Comparison of ENCODE assay signal across 1 cellular context in the genomic region with DNA sequence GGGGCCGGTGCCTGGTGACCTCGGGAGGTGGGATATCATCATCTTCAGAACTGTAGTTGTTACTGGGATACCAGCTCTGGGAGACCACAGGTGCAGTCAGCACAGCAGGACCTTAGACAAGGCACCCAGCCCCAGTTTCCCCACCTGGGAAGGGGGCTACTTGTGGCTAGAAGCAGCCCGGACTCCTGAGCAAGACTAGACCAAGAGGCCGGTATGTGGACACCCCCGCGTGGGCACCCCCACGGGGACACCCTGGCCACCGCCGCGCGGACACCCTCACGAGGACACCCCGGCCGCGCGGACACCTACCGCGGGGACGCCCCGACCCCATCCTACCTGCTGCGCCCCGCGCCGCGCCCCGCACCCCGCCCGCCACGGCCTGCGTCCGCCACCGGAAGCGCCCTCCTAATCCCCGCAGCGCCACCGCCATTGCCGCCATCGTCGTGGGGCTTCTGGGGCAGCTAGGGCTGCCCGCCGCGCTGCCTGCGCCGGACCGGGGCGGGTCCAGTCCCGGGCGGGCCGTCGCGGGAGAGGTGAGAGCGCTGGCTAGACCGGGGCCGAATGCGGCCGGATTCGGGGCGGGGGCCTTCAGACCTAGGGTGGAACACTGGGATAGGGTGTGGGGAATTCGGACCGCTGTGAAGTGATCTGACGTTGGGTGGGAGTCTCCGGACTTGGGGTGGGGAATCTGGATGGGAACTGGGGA.
TF ChIP-seq lines count a peak whose summit lies in the region.

A gene (plus strand): TSS at position 408 of the 706 bp plus-strand sequence. CDS start 20,755 bp downstream, outside the sequence.
A gene (minus strand): TSS at position 454 of the 706 bp plus-strand sequence. CDS start 15 bp downstream, at position 439.

TF ChIP-seq in GM12878, 131 proteins besides CTCF, POLR2A, EP300 and RAD21 (continued from another document and continues in another):
- TF ChIP-seq, protein P1, sequence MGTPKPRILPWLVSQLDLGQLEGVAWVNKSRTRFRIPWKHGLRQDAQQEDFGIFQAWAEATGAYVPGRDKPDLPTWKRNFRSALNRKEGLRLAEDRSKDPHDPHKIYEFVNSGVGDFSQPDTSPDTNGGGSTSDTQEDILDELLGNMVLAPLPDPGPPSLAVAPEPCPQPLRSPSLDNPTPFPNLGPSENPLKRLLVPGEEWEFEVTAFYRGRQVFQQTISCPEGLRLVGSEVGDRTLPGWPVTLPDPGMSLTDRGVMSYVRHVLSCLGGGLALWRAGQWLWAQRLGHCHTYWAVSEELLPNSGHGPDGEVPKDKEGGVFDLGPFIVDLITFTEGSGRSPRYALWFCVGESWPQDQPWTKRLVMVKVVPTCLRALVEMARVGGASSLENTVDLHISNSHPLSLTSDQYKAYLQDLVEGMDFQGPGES (IDR thresholded peaks at IDR 0.05), result no peak
- TF ChIP-seq, protein P2, sequence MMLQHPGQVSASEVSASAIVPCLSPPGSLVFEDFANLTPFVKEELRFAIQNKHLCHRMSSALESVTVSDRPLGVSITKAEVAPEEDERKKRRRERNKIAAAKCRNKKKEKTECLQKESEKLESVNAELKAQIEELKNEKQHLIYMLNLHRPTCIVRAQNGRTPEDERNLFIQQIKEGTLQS (IDR thresholded peaks at IDR 0.05; ENCODE audit: borderline replicate concordance, extremely low read depth, low read depth, low read length), result no peak
- TF ChIP-seq ZBED1 (IDR thresholded peaks at IDR 0.05; ENCODE audit: borderline replicate concordance) (no peak), ZNF217 (IDR thresholded peaks at IDR 0.05) (no peak), BHLHE40 (IDR thresholded peaks at IDR 0.05; ENCODE audit: borderline replicate concordance in 1 of 2, low read depth in 2 of 2, low read length in 1 of 2) (no peak; a peak in 1 of 4 replicates), CHD4 (IDR thresholded peaks at IDR 0.05) (no peak), SMAD1 (IDR thresholded peaks at IDR 0.05; ENCODE audit: low read depth, partially characterized antibody) (no peak), IRF4 (IDR thresholded peaks at IDR 0.05; ENCODE audit: low read depth, low read length) (no peak), HDAC6 (IDR thresholded peaks at IDR 0.05; ENCODE audit: unreplicated experiment) (no peak), MEF2A (IDR thresholded peaks at IDR 0.05; ENCODE audit: insufficient read depth, low read depth, low read length) (0 out of 2 replicates have a peak, but pooled peaks have one; percentile 32), TCF7 (IDR thresholded peaks at IDR 0.05; ENCODE audit: borderline replicate concordance) (no peak), SUZ12 (IDR thresholded peaks at IDR 0.05; ENCODE audit: unreplicated experiment) (no peak), SIN3A (IDR thresholded peaks at IDR 0.05; ENCODE audit: low read depth, low read length) (no peak), EGR1 (IDR thresholded peaks at IDR 0.05; ENCODE audit: borderline replicate concordance in 1 of 2, low read depth in 2 of 2, low read length in 2 of 2) (peak in 1 of 2 experiments; percentile 38; a peak in 1 of 3 replicates), FOXM1 (IDR thresholded peaks at IDR 0.05; ENCODE audit: low read depth, low read length) (no peak), RCOR1 (conservative IDR thresholded peaks at IDR 0.05; ENCODE audit: low read depth, low read length) (no peak), SUPT20H (IDR thresholded peaks at IDR 0.05; ENCODE audit: borderline replicate concordance, control insufficient read depth, low read depth, low read length) (no peak), FOXK2 (IDR thresholded peaks at IDR 0.05) (no peak), ASH2L (IDR thresholded peaks at IDR 0.05; ENCODE audit: borderline replicate concordance, low read depth) (no peak), STAT1 (conservative IDR thresholded peaks at IDR 0.05) (no peak), BRCA1 (IDR thresholded peaks at IDR 0.05; ENCODE audit: low read depth, low read length) (no peak), IKZF2 (IDR thresholded peaks at IDR 0.05) (no peak), ZNF274 (IDR thresholded peaks at IDR 0.05; ENCODE audit: insufficient read depth, insufficient read length) (no peak), ZNF384 (IDR thresholded peaks at IDR 0.05; ENCODE audit: borderline replicate concordance, low read depth, low read length) (no peak), JUNB (IDR thresholded peaks at IDR 0.05) (no peak), RELA (IDR thresholded peaks at IDR 0.05; ENCODE audit: borderline replicate concordance, partially characterized antibody) (no peak), CHD2 (IDR thresholded peaks at IDR 0.05; ENCODE audit: borderline replicate concordance, low read depth, low read length) (no peak), EED (IDR thresholded peaks at IDR 0.05; ENCODE audit: low read depth) (no peak), CBX5 (IDR thresholded peaks at IDR 0.05; ENCODE audit: low read depth) (no peak), MYB (IDR thresholded peaks at IDR 0.05; ENCODE audit: borderline replicate concordance, low read depth, low read length) (no peak)
- TF ChIP-seq, protein P3, sequence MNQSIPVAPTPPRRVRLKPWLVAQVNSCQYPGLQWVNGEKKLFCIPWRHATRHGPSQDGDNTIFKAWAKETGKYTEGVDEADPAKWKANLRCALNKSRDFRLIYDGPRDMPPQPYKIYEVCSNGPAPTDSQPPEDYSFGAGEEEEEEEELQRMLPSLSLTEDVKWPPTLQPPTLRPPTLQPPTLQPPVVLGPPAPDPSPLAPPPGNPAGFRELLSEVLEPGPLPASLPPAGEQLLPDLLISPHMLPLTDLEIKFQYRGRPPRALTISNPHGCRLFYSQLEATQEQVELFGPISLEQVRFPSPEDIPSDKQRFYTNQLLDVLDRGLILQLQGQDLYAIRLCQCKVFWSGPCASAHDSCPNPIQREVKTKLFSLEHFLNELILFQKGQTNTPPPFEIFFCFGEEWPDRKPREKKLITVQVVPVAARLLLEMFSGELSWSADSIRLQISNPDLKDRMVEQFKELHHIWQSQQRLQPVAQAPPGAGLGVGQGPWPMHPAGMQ (IDR thresholded peaks at IDR 0.05; ENCODE audit: borderline replicate concordance), result no peak
- TF ChIP-seq, protein P4, sequence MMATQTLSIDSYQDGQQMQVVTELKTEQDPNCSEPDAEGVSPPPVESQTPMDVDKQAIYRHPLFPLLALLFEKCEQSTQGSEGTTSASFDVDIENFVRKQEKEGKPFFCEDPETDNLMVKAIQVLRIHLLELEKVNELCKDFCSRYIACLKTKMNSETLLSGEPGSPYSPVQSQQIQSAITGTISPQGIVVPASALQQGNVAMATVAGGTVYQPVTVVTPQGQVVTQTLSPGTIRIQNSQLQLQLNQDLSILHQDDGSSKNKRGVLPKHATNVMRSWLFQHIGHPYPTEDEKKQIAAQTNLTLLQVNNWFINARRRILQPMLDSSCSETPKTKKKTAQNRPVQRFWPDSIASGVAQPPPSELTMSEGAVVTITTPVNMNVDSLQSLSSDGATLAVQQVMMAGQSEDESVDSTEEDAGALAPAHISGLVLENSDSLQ (IDR thresholded peaks at IDR 0.05), result no peak
- TF ChIP-seq, protein P5, sequence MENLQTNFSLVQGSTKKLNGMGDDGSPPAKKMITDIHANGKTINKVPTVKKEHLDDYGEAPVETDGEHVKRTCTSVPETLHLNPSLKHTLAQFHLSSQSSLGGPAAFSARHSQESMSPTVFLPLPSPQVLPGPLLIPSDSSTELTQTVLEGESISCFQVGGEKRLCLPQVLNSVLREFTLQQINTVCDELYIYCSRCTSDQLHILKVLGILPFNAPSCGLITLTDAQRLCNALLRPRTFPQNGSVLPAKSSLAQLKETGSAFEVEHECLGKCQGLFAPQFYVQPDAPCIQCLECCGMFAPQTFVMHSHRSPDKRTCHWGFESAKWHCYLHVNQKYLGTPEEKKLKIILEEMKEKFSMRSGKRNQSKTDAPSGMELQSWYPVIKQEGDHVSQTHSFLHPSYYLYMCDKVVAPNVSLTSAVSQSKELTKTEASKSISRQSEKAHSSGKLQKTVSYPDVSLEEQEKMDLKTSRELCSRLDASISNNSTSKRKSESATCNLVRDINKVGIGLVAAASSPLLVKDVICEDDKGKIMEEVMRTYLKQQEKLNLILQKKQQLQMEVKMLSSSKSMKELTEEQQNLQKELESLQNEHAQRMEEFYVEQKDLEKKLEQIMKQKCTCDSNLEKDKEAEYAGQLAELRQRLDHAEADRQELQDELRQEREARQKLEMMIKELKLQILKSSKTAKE (IDR thresholded peaks at IDR 0.05; ENCODE audit: low read depth, poor library complexity, severe bottlenecking), result no peak
- TF ChIP-seq, protein P6, sequence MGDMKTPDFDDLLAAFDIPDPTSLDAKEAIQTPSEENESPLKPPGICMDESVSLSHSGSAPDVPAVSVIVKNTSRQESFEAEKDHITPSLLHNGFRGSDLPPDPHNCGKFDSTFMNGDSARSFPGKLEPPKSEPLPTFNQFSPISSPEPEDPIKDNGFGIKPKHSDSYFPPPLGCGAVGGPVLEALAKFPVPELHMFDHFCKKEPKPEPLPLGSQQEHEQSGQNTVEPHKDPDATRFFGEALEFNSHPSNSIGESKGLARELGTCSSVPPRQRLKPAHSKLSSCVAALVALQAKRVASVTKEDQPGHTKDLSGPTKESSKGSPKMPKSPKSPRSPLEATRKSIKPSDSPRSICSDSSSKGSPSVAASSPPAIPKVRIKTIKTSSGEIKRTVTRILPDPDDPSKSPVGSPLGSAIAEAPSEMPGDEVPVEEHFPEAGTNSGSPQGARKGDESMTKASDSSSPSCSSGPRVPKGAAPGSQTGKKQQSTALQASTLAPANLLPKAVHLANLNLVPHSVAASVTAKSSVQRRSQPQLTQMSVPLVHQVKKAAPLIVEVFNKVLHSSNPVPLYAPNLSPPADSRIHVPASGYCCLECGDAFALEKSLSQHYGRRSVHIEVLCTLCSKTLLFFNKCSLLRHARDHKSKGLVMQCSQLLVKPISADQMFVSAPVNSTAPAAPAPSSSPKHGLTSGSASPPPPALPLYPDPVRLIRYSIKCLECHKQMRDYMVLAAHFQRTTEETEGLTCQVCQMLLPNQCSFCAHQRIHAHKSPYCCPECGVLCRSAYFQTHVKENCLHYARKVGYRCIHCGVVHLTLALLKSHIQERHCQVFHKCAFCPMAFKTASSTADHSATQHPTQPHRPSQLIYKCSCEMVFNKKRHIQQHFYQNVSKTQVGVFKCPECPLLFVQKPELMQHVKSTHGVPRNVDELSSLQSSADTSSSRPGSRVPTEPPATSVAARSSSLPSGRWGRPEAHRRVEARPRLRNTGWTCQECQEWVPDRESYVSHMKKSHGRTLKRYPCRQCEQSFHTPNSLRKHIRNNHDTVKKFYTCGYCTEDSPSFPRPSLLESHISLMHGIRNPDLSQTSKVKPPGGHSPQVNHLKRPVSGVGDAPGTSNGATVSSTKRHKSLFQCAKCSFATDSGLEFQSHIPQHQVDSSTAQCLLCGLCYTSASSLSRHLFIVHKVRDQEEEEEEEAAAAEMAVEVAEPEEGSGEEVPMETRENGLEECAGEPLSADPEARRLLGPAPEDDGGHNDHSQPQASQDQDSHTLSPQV (IDR thresholded peaks at IDR 0.05), result no peak
- TF ChIP-seq, protein P7, sequence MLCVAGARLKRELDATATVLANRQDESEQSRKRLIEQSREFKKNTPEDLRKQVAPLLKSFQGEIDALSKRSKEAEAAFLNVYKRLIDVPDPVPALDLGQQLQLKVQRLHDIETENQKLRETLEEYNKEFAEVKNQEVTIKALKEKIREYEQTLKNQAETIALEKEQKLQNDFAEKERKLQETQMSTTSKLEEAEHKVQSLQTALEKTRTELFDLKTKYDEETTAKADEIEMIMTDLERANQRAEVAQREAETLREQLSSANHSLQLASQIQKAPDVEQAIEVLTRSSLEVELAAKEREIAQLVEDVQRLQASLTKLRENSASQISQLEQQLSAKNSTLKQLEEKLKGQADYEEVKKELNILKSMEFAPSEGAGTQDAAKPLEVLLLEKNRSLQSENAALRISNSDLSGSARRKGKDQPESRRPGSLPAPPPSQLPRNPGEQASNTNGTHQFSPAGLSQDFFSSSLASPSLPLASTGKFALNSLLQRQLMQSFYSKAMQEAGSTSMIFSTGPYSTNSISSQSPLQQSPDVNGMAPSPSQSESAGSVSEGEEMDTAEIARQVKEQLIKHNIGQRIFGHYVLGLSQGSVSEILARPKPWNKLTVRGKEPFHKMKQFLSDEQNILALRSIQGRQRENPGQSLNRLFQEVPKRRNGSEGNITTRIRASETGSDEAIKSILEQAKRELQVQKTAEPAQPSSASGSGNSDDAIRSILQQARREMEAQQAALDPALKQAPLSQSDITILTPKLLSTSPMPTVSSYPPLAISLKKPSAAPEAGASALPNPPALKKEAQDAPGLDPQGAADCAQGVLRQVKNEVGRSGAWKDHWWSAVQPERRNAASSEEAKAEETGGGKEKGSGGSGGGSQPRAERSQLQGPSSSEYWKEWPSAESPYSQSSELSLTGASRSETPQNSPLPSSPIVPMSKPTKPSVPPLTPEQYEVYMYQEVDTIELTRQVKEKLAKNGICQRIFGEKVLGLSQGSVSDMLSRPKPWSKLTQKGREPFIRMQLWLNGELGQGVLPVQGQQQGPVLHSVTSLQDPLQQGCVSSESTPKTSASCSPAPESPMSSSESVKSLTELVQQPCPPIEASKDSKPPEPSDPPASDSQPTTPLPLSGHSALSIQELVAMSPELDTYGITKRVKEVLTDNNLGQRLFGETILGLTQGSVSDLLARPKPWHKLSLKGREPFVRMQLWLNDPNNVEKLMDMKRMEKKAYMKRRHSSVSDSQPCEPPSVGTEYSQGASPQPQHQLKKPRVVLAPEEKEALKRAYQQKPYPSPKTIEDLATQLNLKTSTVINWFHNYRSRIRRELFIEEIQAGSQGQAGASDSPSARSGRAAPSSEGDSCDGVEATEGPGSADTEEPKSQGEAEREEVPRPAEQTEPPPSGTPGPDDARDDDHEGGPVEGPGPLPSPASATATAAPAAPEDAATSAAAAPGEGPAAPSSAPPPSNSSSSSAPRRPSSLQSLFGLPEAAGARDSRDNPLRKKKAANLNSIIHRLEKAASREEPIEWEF (IDR thresholded peaks at IDR 0.05; ENCODE audit: insufficient replicate concordance, low read depth, low read length), result no peak
- TF ChIP-seq, protein P8, sequence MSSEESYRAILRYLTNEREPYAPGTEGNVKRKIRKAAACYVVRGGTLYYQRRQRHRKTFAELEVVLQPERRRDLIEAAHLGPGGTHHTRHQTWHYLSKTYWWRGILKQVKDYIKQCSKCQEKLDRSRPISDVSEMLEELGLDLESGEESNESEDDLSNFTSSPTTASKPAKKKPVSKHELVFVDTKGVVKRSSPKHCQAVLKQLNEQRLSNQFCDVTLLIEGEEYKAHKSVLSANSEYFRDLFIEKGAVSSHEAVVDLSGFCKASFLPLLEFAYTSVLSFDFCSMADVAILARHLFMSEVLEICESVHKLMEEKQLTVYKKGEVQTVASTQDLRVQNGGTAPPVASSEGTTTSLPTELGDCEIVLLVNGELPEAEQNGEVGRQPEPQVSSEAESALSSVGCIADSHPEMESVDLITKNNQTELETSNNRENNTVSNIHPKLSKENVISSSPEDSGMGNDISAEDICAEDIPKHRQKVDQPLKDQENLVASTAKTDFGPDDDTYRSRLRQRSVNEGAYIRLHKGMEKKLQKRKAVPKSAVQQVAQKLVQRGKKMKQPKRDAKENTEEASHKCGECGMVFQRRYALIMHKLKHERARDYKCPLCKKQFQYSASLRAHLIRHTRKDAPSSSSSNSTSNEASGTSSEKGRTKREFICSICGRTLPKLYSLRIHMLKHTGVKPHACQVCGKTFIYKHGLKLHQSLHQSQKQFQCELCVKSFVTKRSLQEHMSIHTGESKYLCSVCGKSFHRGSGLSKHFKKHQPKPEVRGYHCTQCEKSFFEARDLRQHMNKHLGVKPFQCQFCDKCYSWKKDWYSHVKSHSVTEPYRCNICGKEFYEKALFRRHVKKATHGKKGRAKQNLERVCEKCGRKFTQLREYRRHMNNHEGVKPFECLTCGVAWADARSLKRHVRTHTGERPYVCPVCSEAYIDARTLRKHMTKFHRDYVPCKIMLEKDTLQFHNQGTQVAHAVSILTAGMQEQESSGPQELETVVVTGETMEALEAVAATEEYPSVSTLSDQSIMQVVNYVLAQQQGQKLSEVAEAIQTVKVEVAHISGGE (CRISPR knock-in tag; IDR thresholded peaks at IDR 0.05), result no peak
